Comparison of ENCODE assay signal across 1 cellular context in genomic region chr9:129200255-129200654, GRCh38.
TF ChIP-seq lines count a peak whose summit lies in the region.

No MANE protein-coding gene starts in this region.

TF ChIP-seq in K562, 482 proteins besides CTCF, POLR2A, EP300 and RAD21 (continued from another document):
- TF ChIP-seq, protein P1, sequence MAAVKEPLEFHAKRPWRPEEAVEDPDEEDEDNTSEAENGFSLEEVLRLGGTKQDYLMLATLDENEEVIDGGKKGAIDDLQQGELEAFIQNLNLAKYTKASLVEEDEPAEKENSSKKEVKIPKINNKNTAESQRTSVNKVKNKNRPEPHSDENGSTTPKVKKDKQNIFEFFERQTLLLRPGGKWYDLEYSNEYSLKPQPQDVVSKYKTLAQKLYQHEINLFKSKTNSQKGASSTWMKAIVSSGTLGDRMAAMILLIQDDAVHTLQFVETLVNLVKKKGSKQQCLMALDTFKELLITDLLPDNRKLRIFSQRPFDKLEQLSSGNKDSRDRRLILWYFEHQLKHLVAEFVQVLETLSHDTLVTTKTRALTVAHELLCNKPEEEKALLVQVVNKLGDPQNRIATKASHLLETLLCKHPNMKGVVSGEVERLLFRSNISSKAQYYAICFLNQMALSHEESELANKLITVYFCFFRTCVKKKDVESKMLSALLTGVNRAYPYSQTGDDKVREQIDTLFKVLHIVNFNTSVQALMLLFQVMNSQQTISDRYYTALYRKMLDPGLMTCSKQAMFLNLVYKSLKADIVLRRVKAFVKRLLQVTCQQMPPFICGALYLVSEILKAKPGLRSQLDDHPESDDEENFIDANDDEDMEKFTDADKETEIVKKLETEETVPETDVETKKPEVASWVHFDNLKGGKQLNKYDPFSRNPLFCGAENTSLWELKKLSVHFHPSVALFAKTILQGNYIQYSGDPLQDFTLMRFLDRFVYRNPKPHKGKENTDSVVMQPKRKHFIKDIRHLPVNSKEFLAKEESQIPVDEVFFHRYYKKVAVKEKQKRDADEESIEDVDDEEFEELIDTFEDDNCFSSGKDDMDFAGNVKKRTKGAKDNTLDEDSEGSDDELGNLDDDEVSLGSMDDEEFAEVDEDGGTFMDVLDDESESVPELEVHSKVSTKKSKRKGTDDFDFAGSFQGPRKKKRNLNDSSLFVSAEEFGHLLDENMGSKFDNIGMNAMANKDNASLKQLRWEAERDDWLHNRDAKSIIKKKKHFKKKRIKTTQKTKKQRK (IDR thresholded peaks at IDR 0.05; ENCODE audit: borderline replicate concordance, low read depth, low read length): peak; percentile 47; the same call in 1 of the 2 replicates
- TF ChIP-seq RBM25 (IDR thresholded peaks at IDR 0.05; ENCODE audit: low read depth, low read length, severe bottlenecking) (peak; percentile 99), ADNP (tag; IDR thresholded peaks at IDR 0.05) (peak; percentile 67; the same call in 1 of the 2 replicates), KLF13 (tag; IDR thresholded peaks at IDR 0.05; ENCODE audit: borderline replicate concordance, low read depth) (no peak), MAFF (IDR thresholded peaks at IDR 0.05; ENCODE audit: low read length) (no peak), HDAC2 (IDR thresholded peaks at IDR 0.05) (peak; percentile 28; the same call in 1 of the 2 replicates), RCOR1 (IDR thresholded peaks at IDR 0.05; ENCODE audit: borderline replicate concordance in 1 of 2, low read depth in 2 of 2, low read length in 2 of 2) (peak in 1 of 2 experiments; percentile 76; a peak in 1 of 4 replicates), HLTF (IDR thresholded peaks at IDR 0.05) (peak; percentile 95), CBX1 (IDR thresholded peaks at IDR 0.05; ENCODE audit: low read depth) (peak; percentile 82), SREBF2 (CRISPR knock-in tag; IDR thresholded peaks at IDR 0.05) (no peak), BACH1 (tag; IDR thresholded peaks at IDR 0.05) (no peak), PTBP1 (IDR thresholded peaks at IDR 0.05; ENCODE audit: low read depth, low read length) (peak; percentile 88; the same call in 1 of the 2 replicates), SMARCA5 (IDR thresholded peaks at IDR 0.05) (peak; percentile 76), CBX3 (IDR thresholded peaks at IDR 0.05; ENCODE audit: borderline replicate concordance in 1 of 2, low read length in 2 of 2) (peak in 1 of 2 experiments; percentile 35; a peak in 1 of 3 replicates), BCOR (IDR thresholded peaks at IDR 0.05) (peak; percentile 86), KDM1A (IDR thresholded peaks at IDR 0.05) (peak; percentile 32 to 76; a peak in 3 of 4 replicates)
TF ChIP-seq in K562: peak in this region for 12.
